In genomic region chr3:31532587-31533168, GRCh38 we compare ENCODE assay signal across 8 cellular contexts. TPM values are rescaled to one million over a fixed set of nuclear protein-coding genes. Genes with fewer than 3 reads are reported as not detected.
DNase-seq lines count a peak whose midpoint lies in the region; ATAC-seq, FAIRE-seq and TF ChIP-seq lines count a peak whose summit lies in the region.

STT3B (plus strand) TSS chr3:31532925; CDS start chr3:31532999, 74 bp downstream.

- H3K27ac ChIP-seq in endothelial cell of umbilical vein (ENCODE audit: insufficient read depth, low read depth, low read length), result peak within 1 kb of the TSS; percentile 90

- no peak within 1 kb of the TSS for H3K4me3 Mint-ChIP-seq in activated CD8-positive, alpha-beta T cell treated with anti-CD3 and anti-CD28 coated beads for 36 hours

- H3K4me2 ChIP-seq in endothelial cell of umbilical vein (ENCODE audit: insufficient read depth, low read length), result peak within 1 kb of the TSS; percentile 100

- no peaks in the 10 kb centered on the region for H3K9me3 ChIP-seq in endothelial cell of umbilical vein (replicated peaks; ENCODE audit: control insufficient read depth, insufficient read depth, low read length)

- H2AFZ ChIP-seq in endothelial cell of umbilical vein (ENCODE audit: low read depth, low read length), result peak within 1 kb of the TSS; percentile 83

- H3K4me3 ChIP-seq in endothelial cell of umbilical vein (replicated peaks in 1 of 3; ENCODE audit: insufficient read depth in 1 of 3, low read depth in 1 of 3, low read length in 3 of 3), result peak within 1 kb of the TSS; percentile 73 to 94 (median 91)

- H3K4me1 ChIP-seq in endothelial cell of umbilical vein (ENCODE audit: control insufficient read depth, extremely low read depth, insufficient read depth, low read length), result peaks cover 24% of the 10 kb centered on the region

- H3K27me3 ChIP-seq in endothelial cell of umbilical vein (ENCODE audit: control insufficient read depth in 2 of 2, insufficient read depth in 2 of 2, low read length in 2 of 2), result peaks cover 12 to 14% of the 10 kb centered on the region in 2 experiments

- no peaks in the 10 kb centered on the region for H3K27me3 Mint-ChIP-seq in activated CD8-positive, alpha-beta T cell treated with anti-CD3 and anti-CD28 coated beads for 36 hours

- peaks cover 47% of the 10 kb centered on the region for H3K79me2 ChIP-seq in endothelial cell of umbilical vein (ENCODE audit: control insufficient read depth, insufficient read depth, low read length)

- ATAC-seq in HG03045 (IDR thresholded peaks at IDR 0.05; ENCODE audit: unreplicated experiment), result peak; percentile 68
- peak; percentile 60 for ATAC-seq in activated CD8-positive, alpha-beta T cell treated with anti-CD3 and anti-CD28 coated beads for 36 hours

- peak within 1 kb of the TSS; percentile 99 for H3K27ac Mint-ChIP-seq in activated CD8-positive, alpha-beta T cell treated with anti-CD3 and anti-CD28 coated beads for 36 hours

- BruUV-seq in endothelial cell of umbilical vein (replicated peaks; lab: Mats Ljungman, UMichigan), result no TSS peak

- H3K4me1 Mint-ChIP-seq in activated CD8-positive, alpha-beta T cell treated with anti-CD3 and anti-CD28 coated beads for 36 hours (ENCODE audit: low read depth), result peaks cover 18% of the 10 kb centered on the region

- no peaks in the 10 kb centered on the region for H3K36me3 ChIP-seq in endothelial cell of umbilical vein (ENCODE audit: control insufficient read depth in 2 of 2, extremely low read depth in 1 of 2, insufficient read depth in 2 of 2, low read length in 2 of 2)

- H3K9me3 Mint-ChIP-seq in activated CD8-positive, alpha-beta T cell treated with anti-CD3 and anti-CD28 coated beads for 36 hours, result no peaks in the 10 kb centered on the region

- TF ChIP-seq POLR2A in GM18526 (IDR thresholded peaks at IDR 0.05; ENCODE audit: extremely low read depth, insufficient read length) (peak; percentile 50), endothelial cell of umbilical vein (IDR thresholded peaks at IDR 0.05; ENCODE audit: low read depth, low read length) (peak; percentile 44)

- H3K9ac ChIP-seq in endothelial cell of umbilical vein (replicated peaks; ENCODE audit: extremely low read depth, insufficient read depth, low read length), result peak within 1 kb of the TSS; percentile 93

- H3K36me3 Mint-ChIP-seq in activated CD8-positive, alpha-beta T cell treated with anti-CD3 and anti-CD28 coated beads for 36 hours (ENCODE audit: low read depth), result peaks cover 13% of the 10 kb centered on the region

- dilution Hi-C loops in endothelial cell of umbilical vein (cut with MboI; ENCODE audit: extremely low pct_ligation_motif_present, low sequenced_read_pairs), result no loop called here

- POLR2A ChIA-PET in activated CD8-positive, alpha-beta T cell treated with anti-CD3 and anti-CD28 coated beads for 36 hours (lab: Charles Lee), result interaction anchor here (0.6 to 3.6 kb wide), 23 partner anchors 11 to 877 kb away, joined by 3 to 27 read pairs (median 4); no protein-coding TSS in a partner anchor
- POLR2A ChIA-PET in endothelial cell of umbilical vein (lab: Charles Lee), result interaction anchor here (0.6 to 1.9 kb wide), 4 partner anchors 9 to 1896 kb away, joined by 3 to 7 read pairs (median 4); no protein-coding TSS in a partner anchor

- H3K9me1 ChIP-seq in endothelial cell of umbilical vein (replicated peaks; ENCODE audit: control insufficient read depth, extremely low read depth, insufficient read depth, low read length), result no peaks in the 10 kb centered on the region

- peak; percentile 75 for DNase-seq in AG08395 (ENCODE audit: low spot score)
- peak; percentile 70 for DNase-seq in NCI-H460 (ENCODE audit: extremely low read depth, low read depth)
- peak; percentile 86 for DNase-seq in activated CD8-positive, alpha-beta T cell treated with anti-CD3 and anti-CD28 coated beads for 36 hours
- no peak for DNase-seq in endothelial cell of umbilical vein (ENCODE audit: low read depth, low spot score)
- DNase-seq in mucosa of gallbladder (ENCODE audit: low spot score), result peak; percentile 78
- peak; percentile 85 for DNase-seq in stimulated activated CD8-positive, alpha-beta memory T cell treated with anti-CD3 and anti-CD28 coated beads, Interleukin-4, amount 100 ng/mL, for 48 hours

- H4K20me1 ChIP-seq in endothelial cell of umbilical vein (replicated peaks; ENCODE audit: control insufficient read depth, extremely low read depth, insufficient read depth, low read length), result peaks cover 4% of the 10 kb centered on the region

- no peak for TF ChIP-seq CTCF in activated CD8-positive, alpha-beta T cell treated with anti-CD3 and anti-CD28 coated beads for 36 hours (IDR thresholded peaks at IDR 0.05)
- TF ChIP-seq CTCF in endothelial cell of umbilical vein (IDR thresholded peaks at IDR 0.05; ENCODE audit: extremely low read depth in 1 of 2, insufficient read depth in 1 of 2, low read depth in 1 of 2, low read length in 2 of 2), result no peak

- intact Hi-C loops in activated CD8-positive, alpha-beta T cell treated with anti-CD3 and anti-CD28 coated beads for 36 hours (cut with micrococcal nuclease), result loop anchor here (10.0 kb wide), 2 partner anchors 232 to 318 kb away; no protein-coding TSS in a partner anchor
- intact Hi-C loops in endothelial cell of umbilical vein (cut with micrococcal nuclease), result loop anchor here (1.0 to 5.0 kb wide), 8 partner anchors 255 to 765 kb away; partner anchors contain the start of gene GPD1L

- CTCF ChIA-PET in activated CD8-positive, alpha-beta T cell treated with anti-CD3 and anti-CD28 coated beads for 36 hours (lab: Charles Lee), result interaction anchor here (0.7 to 2.8 kb wide), 12 partner anchors 10 to 764 kb away, joined by 3 to 13 read pairs (median 4); no protein-coding TSS in a partner anchor
- CTCF ChIA-PET in endothelial cell of umbilical vein (lab: Charles Lee), result interaction anchor here (0.6 to 2.5 kb wide), 14 partner anchors 10 to 604 kb away, joined by 3 to 15 read pairs (median 4); no protein-coding TSS in a partner anchor

- no peak for FAIRE-seq in endothelial cell of umbilical vein (lab: Jason Lieb, UNC)

TF ChIP-seq in endothelial cell of umbilical vein, 7 proteins besides CTCF, POLR2A, EP300 and RAD21:
- no peak for TF ChIP-seq EZH2 (IDR thresholded peaks at IDR 0.05; ENCODE audit: borderline replicate concordance, low read depth, low read length, severe bottlenecking)
- TF ChIP-seq MYC (IDR thresholded peaks at IDR 0.05; ENCODE audit: low read depth, low read length), result no peak
- TF ChIP-seq POLR2AphosphoS5 (IDR thresholded peaks at IDR 0.05; ENCODE audit: insufficient read depth, low read depth, low read length), result peak; percentile 78
- TF ChIP-seq FOS (IDR thresholded peaks at IDR 0.05; ENCODE audit: borderline replicate concordance, insufficient read depth, low read length), result no peak
- TF ChIP-seq, protein P1, sequence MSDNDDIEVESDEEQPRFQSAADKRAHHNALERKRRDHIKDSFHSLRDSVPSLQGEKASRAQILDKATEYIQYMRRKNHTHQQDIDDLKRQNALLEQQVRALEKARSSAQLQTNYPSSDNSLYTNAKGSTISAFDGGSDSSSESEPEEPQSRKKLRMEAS (IDR thresholded peaks at IDR 0.05; ENCODE audit: insufficient read depth, insufficient read length), result no peak
- no peak for TF ChIP-seq JUN (IDR thresholded peaks at IDR 0.05; ENCODE audit: borderline replicate concordance, insufficient read depth, insufficient read length, low read depth)

RNA-seq across cellular contexts. Expression of gene STT3B, which starts in this region (rescaled TPM):
- 156 and 176 TPM in 2 replicates for total RNA-seq in NCI-H460 (2014; rRNA removed; shearing (Covaris generic))
- 110 and 151 TPM in 2 replicates for polyA plus RNA-seq in NCI-H460 (2014; cell fraction: nucleus; rRNA removed)
- 100 to 1,000 TPM in 1 of 2 experiments, 10 to 100 TPM in 1; 92.8 to 103 TPM for total RNA-seq in activated CD8-positive, alpha-beta T cell treated with anti-CD3 and anti-CD28 coated beads for 36 hours
- 113 and 114 TPM in 2 replicates for total RNA-seq in endothelial cell of umbilical vein
- 40.2 and 56.4 TPM in 2 replicates for polyA plus RNA-seq in endothelial cell of umbilical vein
- polyA plus RNA-seq in endothelial cell of umbilical vein (2011; cell fraction: cytosol; rRNA removed), result 48.1 and 49.3 TPM in 2 replicates
- 46.4 and 75.4 TPM in 2 replicates for polyA plus RNA-seq in endothelial cell of umbilical vein (2011; cell fraction: nucleus; rRNA removed)
- polyA plus RNA-seq in endothelial cell of umbilical vein (2012), result 71.8 and 85.2 TPM in 2 replicates
- 130 and 137 TPM in 2 replicates for polyA minus RNA-seq in endothelial cell of umbilical vein
- 68.8 TPM for polyA minus RNA-seq in endothelial cell of umbilical vein (2011; cell fraction: cytosol; rRNA and poly(A)+ RNA removed)
- 104 and 165 TPM in 2 replicates for polyA minus RNA-seq in endothelial cell of umbilical vein (2011; cell fraction: nucleus; rRNA and poly(A)+ RNA removed)
- total RNA-seq in mucosa of gallbladder, result 123 TPM
